1 cellular context compared by ENCODE assay signal in genomic region chr17:37643118-37643766, GRCh38.
A peak's percentile ranks its signal among the peaks of the same experiment; 100 is the strongest.
TF ChIP-seq lines count a peak whose summit lies in the region.

TSS of gene DDX52 (minus strand) at chr17:37643446. CDS start at chr17:37643420, 26 bp downstream.

TF ChIP-seq in HepG2, 621 proteins besides CTCF, POLR2A, EP300 and RAD21 (continued from another document and continues in another):
- no peak for TF ChIP-seq ZNF615 (CRISPR knock-in tag; IDR thresholded peaks at IDR 0.05; ENCODE audit: borderline replicate concordance)
- no peak for TF ChIP-seq ZNF781 (CRISPR knock-in tag; IDR thresholded peaks at IDR 0.05; ENCODE audit: borderline replicate concordance, not compliant biosample characterization)
- no peak for TF ChIP-seq ZNF530 (CRISPR knock-in tag; IDR thresholded peaks at IDR 0.05; ENCODE audit: low read depth)
- TF ChIP-seq, protein P1, sequence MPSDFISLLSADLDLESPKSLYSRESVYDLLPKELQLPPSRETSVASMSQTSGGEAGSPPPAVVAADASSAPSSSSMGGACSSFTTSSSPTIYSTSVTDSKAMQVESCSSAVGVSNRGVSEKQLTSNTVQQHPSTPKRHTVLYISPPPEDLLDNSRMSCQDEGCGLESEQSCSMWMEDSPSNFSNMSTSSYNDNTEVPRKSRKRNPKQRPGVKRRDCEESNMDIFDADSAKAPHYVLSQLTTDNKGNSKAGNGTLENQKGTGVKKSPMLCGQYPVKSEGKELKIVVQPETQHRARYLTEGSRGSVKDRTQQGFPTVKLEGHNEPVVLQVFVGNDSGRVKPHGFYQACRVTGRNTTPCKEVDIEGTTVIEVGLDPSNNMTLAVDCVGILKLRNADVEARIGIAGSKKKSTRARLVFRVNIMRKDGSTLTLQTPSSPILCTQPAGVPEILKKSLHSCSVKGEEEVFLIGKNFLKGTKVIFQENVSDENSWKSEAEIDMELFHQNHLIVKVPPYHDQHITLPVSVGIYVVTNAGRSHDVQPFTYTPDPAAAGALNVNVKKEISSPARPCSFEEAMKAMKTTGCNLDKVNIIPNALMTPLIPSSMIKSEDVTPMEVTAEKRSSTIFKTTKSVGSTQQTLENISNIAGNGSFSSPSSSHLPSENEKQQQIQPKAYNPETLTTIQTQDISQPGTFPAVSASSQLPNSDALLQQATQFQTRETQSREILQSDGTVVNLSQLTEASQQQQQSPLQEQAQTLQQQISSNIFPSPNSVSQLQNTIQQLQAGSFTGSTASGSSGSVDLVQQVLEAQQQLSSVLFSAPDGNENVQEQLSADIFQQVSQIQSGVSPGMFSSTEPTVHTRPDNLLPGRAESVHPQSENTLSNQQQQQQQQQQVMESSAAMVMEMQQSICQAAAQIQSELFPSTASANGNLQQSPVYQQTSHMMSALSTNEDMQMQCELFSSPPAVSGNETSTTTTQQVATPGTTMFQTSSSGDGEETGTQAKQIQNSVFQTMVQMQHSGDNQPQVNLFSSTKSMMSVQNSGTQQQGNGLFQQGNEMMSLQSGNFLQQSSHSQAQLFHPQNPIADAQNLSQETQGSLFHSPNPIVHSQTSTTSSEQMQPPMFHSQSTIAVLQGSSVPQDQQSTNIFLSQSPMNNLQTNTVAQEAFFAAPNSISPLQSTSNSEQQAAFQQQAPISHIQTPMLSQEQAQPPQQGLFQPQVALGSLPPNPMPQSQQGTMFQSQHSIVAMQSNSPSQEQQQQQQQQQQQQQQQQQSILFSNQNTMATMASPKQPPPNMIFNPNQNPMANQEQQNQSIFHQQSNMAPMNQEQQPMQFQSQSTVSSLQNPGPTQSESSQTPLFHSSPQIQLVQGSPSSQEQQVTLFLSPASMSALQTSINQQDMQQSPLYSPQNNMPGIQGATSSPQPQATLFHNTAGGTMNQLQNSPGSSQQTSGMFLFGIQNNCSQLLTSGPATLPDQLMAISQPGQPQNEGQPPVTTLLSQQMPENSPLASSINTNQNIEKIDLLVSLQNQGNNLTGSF (CRISPR knock-in tag; IDR thresholded peaks at IDR 0.05): peak; percentile 56; the same call in 1 of the 2 replicates
- TF ChIP-seq POLR2AphosphoS5 (IDR thresholded peaks at IDR 0.05; ENCODE audit: low read depth, low read length): peak; percentile 89
- TF ChIP-seq HBP1 (CRISPR knock-in tag; IDR thresholded peaks at IDR 0.05; ENCODE audit: low read depth): no peak
- TF ChIP-seq ZSCAN31 (CRISPR knock-in tag; IDR thresholded peaks at IDR 0.05; ENCODE audit: low read depth): no peak
- no peak; the same call in 1 of the 2 replicates for TF ChIP-seq ZNF264 (CRISPR knock-in tag; IDR thresholded peaks at IDR 0.05)
- TF ChIP-seq DZIP1 (CRISPR knock-in tag; IDR thresholded peaks at IDR 0.05): no peak
- no peak for TF ChIP-seq ZNF3 (CRISPR knock-in tag; IDR thresholded peaks at IDR 0.05)
- TF ChIP-seq NCOA1 (CRISPR knock-in tag; IDR thresholded peaks at IDR 0.05): no peak
- no peak for TF ChIP-seq ATF3 (CRISPR knock-in tag; IDR thresholded peaks at IDR 0.05)
- no peak for TF ChIP-seq ZBTB46 (CRISPR knock-in tag; IDR thresholded peaks at IDR 0.05; ENCODE audit: borderline replicate concordance)
- no peak for TF ChIP-seq BHLHE40 (IDR thresholded peaks at IDR 0.05; ENCODE audit: low read length)
- no peak for TF ChIP-seq TAF15 (IDR thresholded peaks at IDR 0.05; ENCODE audit: low read depth, low read length, poor library complexity, severe bottlenecking)
- TF ChIP-seq, protein P2, sequence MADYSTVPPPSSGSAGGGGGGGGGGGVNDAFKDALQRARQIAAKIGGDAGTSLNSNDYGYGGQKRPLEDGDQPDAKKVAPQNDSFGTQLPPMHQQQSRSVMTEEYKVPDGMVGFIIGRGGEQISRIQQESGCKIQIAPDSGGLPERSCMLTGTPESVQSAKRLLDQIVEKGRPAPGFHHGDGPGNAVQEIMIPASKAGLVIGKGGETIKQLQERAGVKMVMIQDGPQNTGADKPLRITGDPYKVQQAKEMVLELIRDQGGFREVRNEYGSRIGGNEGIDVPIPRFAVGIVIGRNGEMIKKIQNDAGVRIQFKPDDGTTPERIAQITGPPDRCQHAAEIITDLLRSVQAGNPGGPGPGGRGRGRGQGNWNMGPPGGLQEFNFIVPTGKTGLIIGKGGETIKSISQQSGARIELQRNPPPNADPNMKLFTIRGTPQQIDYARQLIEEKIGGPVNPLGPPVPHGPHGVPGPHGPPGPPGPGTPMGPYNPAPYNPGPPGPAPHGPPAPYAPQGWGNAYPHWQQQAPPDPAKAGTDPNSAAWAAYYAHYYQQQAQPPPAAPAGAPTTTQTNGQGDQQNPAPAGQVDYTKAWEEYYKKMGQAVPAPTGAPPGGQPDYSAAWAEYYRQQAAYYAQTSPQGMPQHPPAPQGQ (CRISPR knock-in tag; IDR thresholded peaks at IDR 0.05; ENCODE audit: borderline replicate concordance): no peak
- peak; percentile 32; the same call in 1 of the 2 replicates for TF ChIP-seq RFXAP (CRISPR knock-in tag; IDR thresholded peaks at IDR 0.05; ENCODE audit: borderline replicate concordance)
- no peak; the same call in 1 of the 2 replicates for TF ChIP-seq ZNF788 (CRISPR knock-in tag; IDR thresholded peaks at IDR 0.05; ENCODE audit: borderline replicate concordance)
- TF ChIP-seq DPF2 (CRISPR knock-in tag; IDR thresholded peaks at IDR 0.05; ENCODE audit: borderline replicate concordance, low read depth): no peak
- no peak; the same call in 1 of the 2 replicates for TF ChIP-seq MAX (IDR thresholded peaks at IDR 0.05)
- TF ChIP-seq, protein P3, sequence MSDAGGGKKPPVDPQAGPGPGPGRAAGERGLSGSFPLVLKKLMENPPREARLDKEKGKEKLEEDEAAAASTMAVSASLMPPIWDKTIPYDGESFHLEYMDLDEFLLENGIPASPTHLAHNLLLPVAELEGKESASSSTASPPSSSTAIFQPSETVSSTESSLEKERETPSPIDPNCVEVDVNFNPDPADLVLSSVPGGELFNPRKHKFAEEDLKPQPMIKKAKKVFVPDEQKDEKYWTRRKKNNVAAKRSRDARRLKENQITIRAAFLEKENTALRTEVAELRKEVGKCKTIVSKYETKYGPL (CRISPR knock-in tag; IDR thresholded peaks at IDR 0.05): no peak
- TF ChIP-seq SMAD3 (CRISPR knock-in tag; IDR thresholded peaks at IDR 0.05): no peak
- TF ChIP-seq HMG20B (CRISPR knock-in tag; conservative IDR thresholded peaks at IDR 0.05): no peak
- no peak for TF ChIP-seq THAP11 (CRISPR knock-in tag; IDR thresholded peaks at IDR 0.05)
- no peak for TF ChIP-seq CBFB (CRISPR knock-in tag; IDR thresholded peaks at IDR 0.05)
- TF ChIP-seq DNMT1 (CRISPR knock-in tag; IDR thresholded peaks at IDR 0.05): no peak
- no peak for TF ChIP-seq GATA4 (IDR thresholded peaks at IDR 0.05; ENCODE audit: borderline replicate concordance, low read depth)
- no peak for TF ChIP-seq TBL1XR1 (IDR thresholded peaks at IDR 0.05; ENCODE audit: borderline replicate concordance, low read length, partially characterized antibody)
- TF ChIP-seq MIXL1 (CRISPR knock-in tag; IDR thresholded peaks at IDR 0.05): peak; percentile 70; the same call in 1 of the 2 replicates
- no peak for TF ChIP-seq FOXJ3 (CRISPR knock-in tag; IDR thresholded peaks at IDR 0.05; ENCODE audit: borderline replicate concordance)
- TF ChIP-seq ZNF280D (CRISPR knock-in tag; IDR thresholded peaks at IDR 0.05): no peak
- TF ChIP-seq ZNF746 (CRISPR knock-in tag; IDR thresholded peaks at IDR 0.05): peak; percentile 50; the same call in 1 of the 2 replicates
- TF ChIP-seq, protein P4, sequence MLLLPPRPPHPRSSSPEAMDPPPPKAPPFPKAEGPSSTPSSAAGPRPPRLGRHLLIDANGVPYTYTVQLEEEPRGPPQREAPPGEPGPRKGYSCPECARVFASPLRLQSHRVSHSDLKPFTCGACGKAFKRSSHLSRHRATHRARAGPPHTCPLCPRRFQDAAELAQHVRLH (CRISPR knock-in tag; IDR thresholded peaks at IDR 0.05; ENCODE audit: borderline replicate concordance, low read depth): no peak
- no peak for TF ChIP-seq ZKSCAN5 (CRISPR knock-in tag; IDR thresholded peaks at IDR 0.05)
- TF ChIP-seq ZFX (CRISPR knock-in tag; IDR thresholded peaks at IDR 0.05; ENCODE audit: low read depth): peak; percentile 88
- peak; percentile 35; the same call in 1 of the 2 replicates for TF ChIP-seq ZMYM4 (CRISPR knock-in tag; IDR thresholded peaks at IDR 0.05)
- no peak for TF ChIP-seq ZNF441 (CRISPR knock-in tag; IDR thresholded peaks at IDR 0.05; ENCODE audit: borderline replicate concordance)
- TF ChIP-seq ZNF740 (CRISPR knock-in tag; IDR thresholded peaks at IDR 0.05): no peak
- peak; percentile 60 for TF ChIP-seq DRAP1 (CRISPR knock-in tag; IDR thresholded peaks at IDR 0.05)
- 0 out of 2 replicates have a peak, but pooled peaks have one; percentile 39 for TF ChIP-seq CBX5 (CRISPR knock-in tag; IDR thresholded peaks at IDR 0.05; ENCODE audit: borderline replicate concordance)
- no peak for TF ChIP-seq ZNF782 (CRISPR knock-in tag; IDR thresholded peaks at IDR 0.05; ENCODE audit: borderline replicate concordance)
- TF ChIP-seq XBP1 (CRISPR knock-in tag; IDR thresholded peaks at IDR 0.05): no peak
- no peak for TF ChIP-seq PHF5A (CRISPR knock-in tag; IDR thresholded peaks at IDR 0.05; ENCODE audit: low read depth, unreplicated experiment)
- no peak for TF ChIP-seq ZNF234 (CRISPR knock-in tag; conservative IDR thresholded peaks at IDR 0.05)
